ENCODE assay signal across 1 cellular context in the genomic region with DNA sequence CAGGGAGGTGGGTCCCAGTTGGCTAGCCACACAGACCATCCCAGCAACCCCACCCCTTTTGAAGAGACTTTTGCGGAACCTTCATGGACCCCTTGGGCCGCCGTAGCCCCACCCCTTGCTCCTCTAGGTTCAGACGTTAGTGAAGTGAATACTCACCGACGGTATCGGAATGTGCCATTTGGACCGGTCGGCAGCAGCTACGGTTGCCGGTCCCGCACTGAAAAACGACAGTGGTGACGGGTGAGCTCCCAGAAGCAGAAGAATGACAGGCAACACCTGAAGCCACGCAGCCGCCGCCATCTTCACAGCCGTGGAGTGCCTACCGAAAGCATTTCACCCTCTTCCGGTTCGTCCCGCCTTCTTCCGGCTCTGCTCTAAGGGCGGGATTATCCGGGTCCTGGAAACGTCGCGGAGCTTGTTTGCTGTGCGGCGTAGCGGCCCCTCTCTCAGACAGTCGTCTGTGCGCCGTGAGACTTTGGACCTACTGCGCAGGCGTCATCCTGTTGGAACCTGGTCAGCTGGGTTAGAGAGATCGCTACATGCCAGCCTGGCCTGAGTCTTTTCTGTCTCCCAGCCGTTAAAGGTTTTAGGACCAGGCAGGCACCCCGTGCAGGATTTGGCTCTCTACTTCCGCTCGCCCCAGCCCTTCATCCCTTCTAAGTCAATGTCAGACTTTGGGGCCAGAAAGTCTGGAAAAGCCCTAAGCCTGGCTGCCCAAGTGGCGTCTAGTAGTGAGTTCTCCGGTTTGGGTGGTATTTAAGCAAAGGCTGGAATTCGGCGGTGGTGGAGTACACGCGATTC.
TF ChIP-seq lines count a peak whose summit lies in the region.

A gene with protein sequence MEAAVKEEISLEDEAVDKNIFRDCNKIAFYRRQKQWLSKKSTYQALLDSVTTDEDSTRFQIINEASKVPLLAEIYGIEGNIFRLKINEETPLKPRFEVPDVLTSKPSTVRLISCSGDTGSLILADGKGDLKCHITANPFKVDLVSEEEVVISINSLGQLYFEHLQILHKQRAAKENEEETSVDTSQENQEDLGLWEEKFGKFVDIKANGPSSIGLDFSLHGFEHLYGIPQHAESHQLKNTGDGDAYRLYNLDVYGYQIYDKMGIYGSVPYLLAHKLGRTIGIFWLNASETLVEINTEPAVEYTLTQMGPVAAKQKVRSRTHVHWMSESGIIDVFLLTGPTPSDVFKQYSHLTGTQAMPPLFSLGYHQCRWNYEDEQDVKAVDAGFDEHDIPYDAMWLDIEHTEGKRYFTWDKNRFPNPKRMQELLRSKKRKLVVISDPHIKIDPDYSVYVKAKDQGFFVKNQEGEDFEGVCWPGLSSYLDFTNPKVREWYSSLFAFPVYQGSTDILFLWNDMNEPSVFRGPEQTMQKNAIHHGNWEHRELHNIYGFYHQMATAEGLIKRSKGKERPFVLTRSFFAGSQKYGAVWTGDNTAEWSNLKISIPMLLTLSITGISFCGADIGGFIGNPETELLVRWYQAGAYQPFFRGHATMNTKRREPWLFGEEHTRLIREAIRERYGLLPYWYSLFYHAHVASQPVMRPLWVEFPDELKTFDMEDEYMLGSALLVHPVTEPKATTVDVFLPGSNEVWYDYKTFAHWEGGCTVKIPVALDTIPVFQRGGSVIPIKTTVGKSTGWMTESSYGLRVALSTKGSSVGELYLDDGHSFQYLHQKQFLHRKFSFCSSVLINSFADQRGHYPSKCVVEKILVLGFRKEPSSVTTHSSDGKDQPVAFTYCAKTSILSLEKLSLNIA (N-terminal part only) (plus strand): TSS at position 103 of the 801 bp plus-strand sequence. CDS start 1,281 bp downstream, outside the sequence.
A gene with protein sequence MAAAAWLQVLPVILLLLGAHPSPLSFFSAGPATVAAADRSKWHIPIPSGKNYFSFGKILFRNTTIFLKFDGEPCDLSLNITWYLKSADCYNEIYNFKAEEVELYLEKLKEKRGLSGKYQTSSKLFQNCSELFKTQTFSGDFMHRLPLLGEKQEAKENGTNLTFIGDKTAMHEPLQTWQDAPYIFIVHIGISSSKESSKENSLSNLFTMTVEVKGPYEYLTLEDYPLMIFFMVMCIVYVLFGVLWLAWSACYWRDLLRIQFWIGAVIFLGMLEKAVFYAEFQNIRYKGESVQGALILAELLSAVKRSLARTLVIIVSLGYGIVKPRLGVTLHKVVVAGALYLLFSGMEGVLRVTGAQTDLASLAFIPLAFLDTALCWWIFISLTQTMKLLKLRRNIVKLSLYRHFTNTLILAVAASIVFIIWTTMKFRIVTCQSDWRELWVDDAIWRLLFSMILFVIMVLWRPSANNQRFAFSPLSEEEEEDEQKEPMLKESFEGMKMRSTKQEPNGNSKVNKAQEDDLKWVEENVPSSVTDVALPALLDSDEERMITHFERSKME (minus strand): TSS at position 335 of the 801 bp plus-strand sequence. CDS start 35 bp downstream, at position 300.

TF ChIP-seq in GM12891, 5 proteins besides CTCF, POLR2A, EP300 and RAD21 (continued from another document):
- no peak for TF ChIP-seq PAX5 (IDR thresholded peaks at IDR 0.05; ENCODE audit: insufficient read depth, low read length, severe bottlenecking)
- TF ChIP-seq POLR2AphosphoS5 (IDR thresholded peaks at IDR 0.05; ENCODE audit: low read depth, low read length), result peak; percentile 97
- TF ChIP-seq TAF1 (IDR thresholded peaks at IDR 0.05; ENCODE audit: low read depth, low read length), result peak; percentile 97
